Comparison of ENCODE assay signal across 1 cellular context in the genomic region with DNA sequence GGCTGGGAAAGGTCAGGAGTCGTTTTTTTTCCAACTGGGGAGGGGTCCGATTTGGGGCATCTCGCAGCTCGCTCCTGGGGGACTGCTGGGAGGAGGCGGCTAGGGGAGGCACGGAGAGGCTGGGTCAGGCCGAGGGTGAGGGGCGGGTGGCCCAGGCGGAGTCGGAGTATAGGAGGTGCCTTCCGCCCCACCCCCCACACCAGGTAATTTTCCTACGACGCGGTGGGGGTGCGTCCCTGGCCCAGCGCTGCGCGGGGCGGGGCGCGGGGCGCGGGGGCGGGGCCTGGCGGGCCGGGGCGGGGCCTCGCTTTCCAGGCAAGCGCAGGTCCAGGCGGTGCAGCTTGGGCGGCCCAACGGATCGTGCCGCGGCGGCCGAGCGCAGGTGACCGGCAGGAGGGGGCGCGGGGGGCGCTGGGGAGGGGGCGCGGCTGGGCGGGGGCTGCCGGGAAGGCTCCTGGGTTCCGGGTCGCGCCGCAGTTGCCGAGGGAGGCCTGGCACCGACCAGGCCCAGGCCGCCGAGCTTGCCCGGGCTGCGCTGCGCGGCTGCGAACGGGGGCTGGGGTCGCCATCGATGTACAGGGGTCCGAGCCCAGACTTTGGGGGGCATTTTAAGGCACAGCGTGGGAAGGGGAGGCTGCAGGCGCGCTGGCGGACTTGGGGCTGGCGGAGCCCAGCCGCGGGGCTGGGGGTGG.
TF ChIP-seq lines count a peak whose summit lies in the region.

A gene with protein sequence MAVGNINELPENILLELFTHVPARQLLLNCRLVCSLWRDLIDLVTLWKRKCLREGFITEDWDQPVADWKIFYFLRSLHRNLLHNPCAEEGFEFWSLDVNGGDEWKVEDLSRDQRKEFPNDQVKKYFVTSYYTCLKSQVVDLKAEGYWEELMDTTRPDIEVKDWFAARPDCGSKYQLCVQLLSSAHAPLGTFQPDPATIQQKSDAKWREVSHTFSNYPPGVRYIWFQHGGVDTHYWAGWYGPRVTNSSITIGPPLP (plus strand): TSS at position 307 of the 692 bp plus-strand sequence. CDS start 959 bp downstream, outside the sequence.

TF ChIP-seq in K562, 482 proteins besides CTCF, POLR2A, EP300 and RAD21 (continued from another document and continues in another):
- TF ChIP-seq, protein P1, sequence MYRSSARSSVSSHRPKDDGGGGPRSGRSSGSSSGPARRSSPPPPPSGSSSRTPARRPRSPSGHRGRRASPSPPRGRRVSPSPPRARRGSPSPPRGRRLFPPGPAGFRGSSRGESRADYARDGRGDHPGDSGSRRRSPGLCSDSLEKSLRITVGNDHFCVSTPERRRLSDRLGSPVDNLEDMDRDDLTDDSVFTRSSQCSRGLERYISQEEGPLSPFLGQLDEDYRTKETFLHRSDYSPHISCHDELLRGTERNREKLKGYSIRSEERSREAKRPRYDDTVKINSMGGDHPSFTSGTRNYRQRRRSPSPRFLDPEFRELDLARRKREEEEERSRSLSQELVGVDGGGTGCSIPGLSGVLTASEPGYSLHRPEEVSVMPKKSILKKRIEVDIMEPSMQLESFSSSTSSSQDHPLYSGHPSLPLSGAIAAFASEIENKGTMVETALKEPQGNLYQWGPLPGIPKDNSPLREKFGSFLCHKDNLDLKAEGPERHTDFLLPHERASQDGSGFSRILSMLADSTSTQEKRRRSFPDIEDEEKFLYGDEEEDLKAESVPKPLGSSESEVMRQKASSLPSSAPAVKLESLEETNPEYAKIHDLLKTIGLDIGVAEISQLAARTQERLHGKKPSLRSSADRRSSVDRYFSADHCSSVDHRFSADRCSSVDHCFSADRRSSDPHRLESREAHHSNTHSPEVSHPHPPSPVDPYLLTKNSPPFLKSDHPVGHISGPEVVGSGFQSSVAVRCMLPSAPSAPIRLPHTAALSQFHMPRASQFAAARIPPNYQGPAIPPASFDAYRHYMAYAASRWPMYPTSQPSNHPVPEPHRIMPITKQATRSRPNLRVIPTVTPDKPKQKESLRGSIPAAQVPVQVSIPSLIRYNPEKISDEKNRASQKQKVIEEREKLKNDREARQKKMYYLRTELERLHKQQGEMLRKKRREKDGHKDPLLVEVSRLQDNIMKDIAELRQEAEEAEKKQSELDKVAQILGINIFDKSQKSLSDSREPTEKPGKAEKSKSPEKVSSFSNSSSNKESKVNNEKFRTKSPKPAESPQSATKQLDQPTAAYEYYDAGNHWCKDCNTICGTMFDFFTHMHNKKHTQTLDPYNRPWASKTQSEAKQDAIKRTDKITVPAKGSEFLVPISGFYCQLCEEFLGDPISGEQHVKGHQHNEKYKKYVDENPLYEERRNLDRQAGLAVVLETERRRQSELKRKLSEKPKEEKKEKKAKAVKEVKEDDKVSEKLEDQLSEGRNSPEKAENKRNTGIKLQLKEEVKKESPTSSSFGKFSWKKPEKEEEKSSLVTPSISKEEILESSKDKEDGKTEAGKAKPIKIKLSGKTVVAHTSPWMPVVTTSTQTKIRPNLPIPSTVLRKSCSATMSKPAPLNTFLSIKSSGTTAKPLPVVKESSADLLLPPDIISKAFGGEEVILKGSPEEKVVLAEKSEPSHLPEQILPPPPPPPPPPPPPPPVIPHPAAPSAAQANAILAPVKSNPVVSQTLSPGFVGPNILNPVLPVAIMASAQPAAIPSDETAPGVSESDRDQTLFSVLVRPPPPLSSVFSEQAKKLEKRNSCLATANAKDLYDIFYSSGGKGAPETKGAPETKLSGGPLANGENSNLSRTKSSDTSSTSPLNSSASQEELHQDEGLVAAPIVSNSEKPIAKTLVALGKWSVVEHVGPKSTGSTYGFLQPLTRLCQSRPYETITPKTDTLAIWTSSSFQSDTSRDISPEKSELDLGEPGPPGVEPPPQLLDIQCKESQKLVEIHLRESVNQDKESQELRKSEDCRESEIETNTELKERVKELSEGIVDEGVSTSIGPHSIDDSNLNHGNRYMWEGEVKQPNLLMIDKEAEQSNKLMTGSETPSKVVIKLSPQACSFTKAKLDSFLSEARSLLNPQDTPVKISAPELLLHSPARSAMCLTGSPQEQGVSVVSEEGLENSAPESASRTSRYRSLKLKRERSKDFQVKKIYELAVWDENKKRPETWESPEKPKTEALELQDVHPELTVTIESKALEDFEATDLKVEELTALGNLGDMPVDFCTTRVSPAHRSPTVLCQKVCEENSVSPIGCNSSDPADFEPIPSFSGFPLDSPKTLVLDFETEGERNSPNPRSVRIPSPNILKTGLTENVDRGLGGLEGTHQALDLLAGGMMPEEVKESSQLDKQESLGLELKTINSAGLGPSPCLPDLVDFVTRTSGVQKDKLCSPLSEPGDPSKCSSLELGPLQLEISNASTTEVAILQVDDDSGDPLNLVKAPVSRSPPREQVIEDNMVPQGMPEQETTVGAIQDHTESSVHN (IDR thresholded peaks at IDR 0.05; ENCODE audit: borderline replicate concordance in 1 of 2, low read depth in 1 of 2), result no peak
- TF ChIP-seq ZNF143 (CRISPR knock-in tag; IDR thresholded peaks at IDR 0.05) (no peak), POLR2AphosphoS2 (IDR thresholded peaks at IDR 0.05; ENCODE audit: low read length) (no peak), ETV5 (CRISPR knock-in tag; IDR thresholded peaks at IDR 0.05; ENCODE audit: low read depth) (no peak), POLR2AphosphoS5 (IDR thresholded peaks at IDR 0.05; ENCODE audit: control insufficient read depth, insufficient read depth, low read depth, low read length) (no peak), ZNF77 (CRISPR knock-in tag; IDR thresholded peaks at IDR 0.05) (no peak), FOXA1 (IDR thresholded peaks at IDR 0.05; ENCODE audit: borderline replicate concordance) (no peak), SNRNP70 (optimal IDR thresholded peaks at IDR 0.05; ENCODE audit: low read depth, low read length) (no peak), NCOA6 (IDR thresholded peaks at IDR 0.05) (no peak), CBFA2T2 (conservative IDR thresholded peaks at IDR 0.05) (no peak), CCAR2 (IDR thresholded peaks at IDR 0.05; ENCODE audit: low read depth, low read length) (no peak), MAZ (CRISPR knock-in tag; conservative IDR thresholded peaks at IDR 0.05 in 1 of 2, IDR thresholded peaks at IDR 0.05 in 1 of 2) (peak in 1 of 2 experiments; percentile 63; a peak in 1 of 4 replicates), NFIC (IDR thresholded peaks at IDR 0.05) (peak; percentile 61), KDM1A (IDR thresholded peaks at IDR 0.05) (0 out of 4 replicates have a peak, but pooled peaks of 1 of the 2 experiments have one; percentile 45), ZBTB7A (IDR thresholded peaks at IDR 0.05; ENCODE audit: borderline replicate concordance, control insufficient read depth, low read depth, low read length) (peak; percentile 71), RHOXF2B (CRISPR knock-in tag; conservative IDR thresholded peaks at IDR 0.05) (no peak), CREB1 (IDR thresholded peaks at IDR 0.05) (no peak), CREB1 (CRISPR knock-in tag; IDR thresholded peaks at IDR 0.05) (no peak), KDM2B (CRISPR knock-in tag; IDR thresholded peaks at IDR 0.05) (0 out of 2 replicates have a peak, but pooled peaks have one; percentile 55), PHF8 (IDR thresholded peaks at IDR 0.05; ENCODE audit: borderline replicate concordance, low read length) (peak; percentile 21; the same call in 1 of the 2 replicates), SRSF1 (IDR thresholded peaks at IDR 0.05; ENCODE audit: low read depth, low read length) (no peak), CXXC5 (CRISPR knock-in tag; IDR thresholded peaks at IDR 0.05) (peak; percentile 48), HNRNPK (IDR thresholded peaks at IDR 0.05; ENCODE audit: low read depth, low read length, poor library complexity, severe bottlenecking) (no peak), CBFA2T3 (IDR thresholded peaks at IDR 0.05) (no peak), NRF1 (conservative IDR thresholded peaks at IDR 0.05 in 1 of 2, IDR thresholded peaks at IDR 0.05 in 1 of 2) (peak; percentile 35; a peak in 2 of 4 replicates), ZFP36 (IDR thresholded peaks at IDR 0.05; ENCODE audit: low read depth, low read length, partially characterized antibody) (peak; percentile 98), ZNF507 (tag; conservative IDR thresholded peaks at IDR 0.05) (no peak), ZNF583 (CRISPR knock-in tag; IDR thresholded peaks at IDR 0.05) (no peak), RB1 (IDR thresholded peaks at IDR 0.05; ENCODE audit: low read depth) (peak; percentile 28; the same call in 1 of the 2 replicates)
- TF ChIP-seq, protein P2, sequence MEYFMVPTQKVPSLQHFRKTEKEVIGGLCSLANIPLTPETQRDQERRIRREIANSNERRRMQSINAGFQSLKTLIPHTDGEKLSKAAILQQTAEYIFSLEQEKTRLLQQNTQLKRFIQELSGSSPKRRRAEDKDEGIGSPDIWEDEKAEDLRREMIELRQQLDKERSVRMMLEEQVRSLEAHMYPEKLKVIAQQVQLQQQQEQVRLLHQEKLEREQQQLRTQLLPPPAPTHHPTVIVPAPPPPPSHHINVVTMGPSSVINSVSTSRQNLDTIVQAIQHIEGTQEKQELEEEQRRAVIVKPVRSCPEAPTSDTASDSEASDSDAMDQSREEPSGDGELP (CRISPR knock-in tag; IDR thresholded peaks at IDR 0.05; ENCODE audit: borderline replicate concordance), result peak; percentile 7; the same call in 1 of the 2 replicates
- TF ChIP-seq, protein P3, sequence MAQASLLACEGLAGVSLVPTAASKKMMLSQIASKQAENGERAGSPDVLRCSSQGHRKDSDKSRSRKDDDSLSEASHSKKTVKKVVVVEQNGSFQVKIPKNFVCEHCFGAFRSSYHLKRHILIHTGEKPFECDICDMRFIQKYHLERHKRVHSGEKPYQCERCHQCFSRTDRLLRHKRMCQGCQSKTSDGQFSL (CRISPR knock-in tag; IDR thresholded peaks at IDR 0.05), result peak; percentile 81; the same call in 1 of the 2 replicates
- TF ChIP-seq, protein P3 (tag; IDR thresholded peaks at IDR 0.05), result peak in 1 of 2 experiments; percentile 44; a peak in 1 of 4 replicates
- TF ChIP-seq, protein P4, sequence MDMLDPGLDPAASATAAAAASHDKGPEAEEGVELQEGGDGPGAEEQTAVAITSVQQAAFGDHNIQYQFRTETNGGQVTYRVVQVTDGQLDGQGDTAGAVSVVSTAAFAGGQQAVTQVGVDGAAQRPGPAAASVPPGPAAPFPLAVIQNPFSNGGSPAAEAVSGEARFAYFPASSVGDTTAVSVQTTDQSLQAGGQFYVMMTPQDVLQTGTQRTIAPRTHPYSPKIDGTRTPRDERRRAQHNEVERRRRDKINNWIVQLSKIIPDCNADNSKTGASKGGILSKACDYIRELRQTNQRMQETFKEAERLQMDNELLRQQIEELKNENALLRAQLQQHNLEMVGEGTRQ (CRISPR knock-in tag; IDR thresholded peaks at IDR 0.05), result no peak
- TF ChIP-seq, protein P5, sequence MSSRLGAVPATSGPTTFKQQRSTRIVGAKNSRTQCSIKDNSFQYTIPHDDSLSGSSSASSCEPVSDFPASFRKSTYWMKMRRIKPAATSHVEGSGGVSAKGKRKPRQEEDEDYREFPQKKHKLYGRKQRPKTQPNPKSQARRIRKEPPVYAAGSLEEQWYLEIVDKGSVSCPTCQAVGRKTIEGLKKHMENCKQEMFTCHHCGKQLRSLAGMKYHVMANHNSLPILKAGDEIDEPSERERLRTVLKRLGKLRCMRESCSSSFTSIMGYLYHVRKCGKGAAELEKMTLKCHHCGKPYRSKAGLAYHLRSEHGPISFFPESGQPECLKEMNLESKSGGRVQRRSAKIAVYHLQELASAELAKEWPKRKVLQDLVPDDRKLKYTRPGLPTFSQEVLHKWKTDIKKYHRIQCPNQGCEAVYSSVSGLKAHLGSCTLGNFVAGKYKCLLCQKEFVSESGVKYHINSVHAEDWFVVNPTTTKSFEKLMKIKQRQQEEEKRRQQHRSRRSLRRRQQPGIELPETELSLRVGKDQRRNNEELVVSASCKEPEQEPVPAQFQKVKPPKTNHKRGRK (tag; IDR thresholded peaks at IDR 0.05), result no peak
- TF ChIP-seq, protein P6, sequence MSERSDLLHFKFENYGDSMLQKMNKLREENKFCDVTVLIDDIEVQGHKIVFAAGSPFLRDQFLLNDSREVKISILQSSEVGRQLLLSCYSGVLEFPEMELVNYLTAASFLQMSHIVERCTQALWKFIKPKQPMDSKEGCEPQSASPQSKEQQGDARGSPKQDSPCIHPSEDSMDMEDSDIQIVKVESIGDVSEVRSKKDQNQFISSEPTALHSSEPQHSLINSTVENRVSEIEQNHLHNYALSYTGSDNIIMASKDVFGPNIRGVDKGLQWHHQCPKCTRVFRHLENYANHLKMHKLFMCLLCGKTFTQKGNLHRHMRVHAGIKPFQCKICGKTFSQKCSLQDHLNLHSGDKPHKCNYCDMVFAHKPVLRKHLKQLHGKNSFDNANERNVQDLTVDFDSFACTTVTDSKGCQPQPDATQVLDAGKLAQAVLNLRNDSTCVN (CRISPR knock-in tag; IDR thresholded peaks at IDR 0.05), result no peak
- TF ChIP-seq, protein P7, sequence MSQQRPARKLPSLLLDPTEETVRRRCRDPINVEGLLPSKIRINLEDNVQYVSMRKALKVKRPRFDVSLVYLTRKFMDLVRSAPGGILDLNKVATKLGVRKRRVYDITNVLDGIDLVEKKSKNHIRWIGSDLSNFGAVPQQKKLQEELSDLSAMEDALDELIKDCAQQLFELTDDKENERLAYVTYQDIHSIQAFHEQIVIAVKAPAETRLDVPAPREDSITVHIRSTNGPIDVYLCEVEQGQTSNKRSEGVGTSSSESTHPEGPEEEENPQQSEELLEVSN (IDR thresholded peaks at IDR 0.05; ENCODE audit: borderline replicate concordance in 1 of 2, extremely low read depth in 1 of 2, insufficient read depth in 1 of 2, insufficient read length in 1 of 2, low read depth in 1 of 2, low read length in 1 of 2, poor library complexity in 1 of 2, severe bottlenecking in 1 of 2), result peak in 1 of 2 experiments; percentile 63
- TF ChIP-seq, protein P8, sequence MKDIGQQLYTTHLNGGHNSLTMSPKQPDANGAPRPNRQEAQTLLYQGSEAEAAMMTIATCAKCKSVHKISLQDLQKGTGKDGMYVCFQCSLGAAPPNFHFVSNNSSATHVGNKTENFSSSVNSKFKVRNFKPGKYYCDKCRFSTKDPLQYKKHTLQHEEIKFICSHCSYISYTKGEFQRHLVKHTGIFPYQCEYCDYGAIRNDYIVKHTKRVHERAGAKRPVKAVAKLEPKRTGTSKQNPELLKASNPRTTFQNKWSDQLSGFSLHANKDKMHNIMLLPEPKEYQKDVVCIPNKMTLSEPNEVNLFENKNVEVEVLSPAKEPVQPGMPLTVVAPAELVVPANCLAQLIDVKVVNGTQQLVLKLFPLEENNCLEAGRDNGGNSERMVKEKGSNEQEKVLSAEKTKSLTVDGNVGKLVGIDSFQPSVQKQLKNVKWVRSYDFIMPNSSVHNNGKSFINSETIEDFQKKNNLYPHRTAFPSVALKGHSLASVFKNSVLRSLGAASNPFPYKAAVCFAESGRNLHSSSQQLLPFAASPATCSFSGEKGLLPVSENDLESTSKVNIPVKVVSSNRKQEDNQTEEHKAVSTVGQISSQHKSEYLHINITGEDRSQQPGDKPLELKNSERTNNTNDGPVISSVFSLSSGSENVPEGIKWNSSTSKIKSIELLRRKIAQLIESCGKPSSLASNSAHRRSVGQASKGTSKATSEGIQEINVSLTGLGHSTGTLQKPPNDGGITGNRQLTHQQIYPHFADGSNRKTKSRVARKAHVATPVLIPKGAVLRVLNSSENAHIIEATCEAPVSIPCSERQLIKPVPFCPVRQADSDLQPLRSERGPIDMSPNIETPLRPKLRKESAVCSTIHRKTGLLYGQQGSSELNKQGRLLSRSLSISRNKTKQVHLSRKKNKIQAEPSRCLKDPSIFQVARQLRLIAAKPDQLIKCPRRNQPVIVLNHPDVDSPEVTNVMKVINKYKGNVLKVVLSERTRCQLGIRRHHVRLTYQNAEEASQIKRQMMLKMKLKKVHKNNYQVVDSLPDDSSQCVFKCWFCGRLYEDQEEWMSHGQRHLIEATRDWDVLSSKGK (CRISPR knock-in tag; IDR thresholded peaks at IDR 0.05), result no peak
